In genomic region chrX:48540015-48540350, GRCh38 we compare ENCODE assay signal across 8 cellular contexts. TPM values are rescaled to one million over a fixed set of nuclear protein-coding genes. Genes with fewer than 3 reads are reported as not detected.
DNase-seq lines count a peak whose midpoint lies in the region; ATAC-seq lines count a peak whose summit lies in the region.

No MANE protein-coding gene starts in this region.

- no peaks in the 10 kb centered on the region for H3K36me3 ChIP-seq in ectodermal cell (ENCODE audit: control insufficient read depth, insufficient read depth, low read length)

- no peaks in the 10 kb centered on the region for H3K9me3 ChIP-seq in ectodermal cell (ENCODE audit: control insufficient read depth, low read length)
- no peaks in the 10 kb centered on the region for H3K9me3 ChIP-seq in mononuclear cell (ENCODE audit: low read depth, low read length)

- H3K4me3 Mint-ChIP-seq in IgD-negative memory B cell, result peak overlapping the region; percentile 88 to 96 (median 92)
- peak overlapping the region; percentile 92 for H3K4me3 Mint-ChIP-seq in stimulated activated memory B cell treated with anti-CD40 and anti-IgM and Interleukin-4, amounts not matched to agents 10 μg/mL and 1 μg/mL and 100 μg/mL, for 72 hours

- no peaks in the 10 kb centered on the region for H3K9me3 Mint-ChIP-seq in IgD-negative memory B cell
- no peaks in the 10 kb centered on the region for H3K9me3 Mint-ChIP-seq in stimulated activated memory B cell treated with anti-CD40 and anti-IgM and Interleukin-4, amounts not matched to agents 10 μg/mL and 1 μg/mL and 100 μg/mL, for 72 hours

- peaks cover 3 to 17% (median 10%) of the 10 kb centered on the region in 3 donors for H3K4me1 Mint-ChIP-seq in IgD-negative memory B cell
- H3K4me1 Mint-ChIP-seq in stimulated activated memory B cell treated with anti-CD40 and anti-IgM and Interleukin-4, amounts not matched to agents 10 μg/mL and 1 μg/mL and 100 μg/mL, for 72 hours, result peaks cover 20% of the 10 kb centered on the region

- DNase-seq in COR-L47 (lab: John Stamatoyannopoulos, UW) (peak; percentile 40), HCEC 1CT (no peak)
- peak; percentile 16 for DNase-seq in activated CD4-positive, alpha-beta T cell treated with anti-CD3 and anti-CD28 coated beads for 1 hour

- peaks cover 1% of the 10 kb centered on the region for H3K27me3 Mint-ChIP-seq in IgD-negative memory B cell
- H3K27me3 Mint-ChIP-seq in stimulated activated memory B cell treated with anti-CD40 and anti-IgM and Interleukin-4, amounts not matched to agents 10 μg/mL and 1 μg/mL and 100 μg/mL, for 72 hours, result no peaks in the 10 kb centered on the region

- H3K4me3 ChIP-seq in ectodermal cell (ENCODE audit: insufficient read depth, low read depth, low read length) (peak overlapping the region; percentile 48), mononuclear cell (ENCODE audit: low read length) (peak overlapping the region; percentile 55)

- H3K27me3 ChIP-seq in ectodermal cell (ENCODE audit: control insufficient read depth, insufficient read depth, low read length, poor library complexity, severe bottlenecking) (no peaks in the 10 kb centered on the region), mononuclear cell (ENCODE audit: insufficient read depth, low read length) (no peaks in the 10 kb centered on the region)

- no peaks in the 10 kb centered on the region for H3K36me3 Mint-ChIP-seq in IgD-negative memory B cell
- peaks cover 6% of the 10 kb centered on the region for H3K36me3 Mint-ChIP-seq in stimulated activated memory B cell treated with anti-CD40 and anti-IgM and Interleukin-4, amounts not matched to agents 10 μg/mL and 1 μg/mL and 100 μg/mL, for 72 hours

- peak overlapping the region; percentile 85 to 95 (median 95) for H3K27ac Mint-ChIP-seq in IgD-negative memory B cell
- H3K27ac Mint-ChIP-seq in stimulated activated memory B cell treated with anti-CD40 and anti-IgM and Interleukin-4, amounts not matched to agents 10 μg/mL and 1 μg/mL and 100 μg/mL, for 72 hours, result peak overlapping the region; percentile 87

- no peak overlapping the region for H3K27ac ChIP-seq in ectodermal cell (ENCODE audit: insufficient read depth, low read depth, low read length, poor library complexity, severe bottlenecking)

- peak; percentile 32 for ATAC-seq in GM21360 (IDR thresholded peaks at IDR 0.05; ENCODE audit: unreplicated experiment)
- peak; percentile 75 for ATAC-seq in stimulated activated memory B cell treated with anti-CD40 and anti-IgM and Interleukin-4, amounts not matched to agents 10 μg/mL and 1 μg/mL and 100 μg/mL, for 72 hours

- H3K4me1 ChIP-seq in ectodermal cell (ENCODE audit: control insufficient read depth, insufficient read depth, low read length), result no peaks in the 10 kb centered on the region
- H3K4me1 ChIP-seq in mononuclear cell (ENCODE audit: insufficient read depth, low read length), result peaks cover 18% of the 10 kb centered on the region

- WGBS in ectodermal cell, 2 experiments, result 4 to 5% methylated on average over 12 of the region's 12 CpGs

RNA-seq across cellular contexts. Expression of gene TBC1D25, which starts 0.5 kb away (rescaled TPM):
- 22.8 TPM for polyA plus RNA-seq in IgD-negative memory B cell
- polyA plus RNA-seq in ectodermal cell (2013, experiment 1 of 4), result 8.9 TPM
- polyA plus RNA-seq in ectodermal cell (2013, experiment 2 of 4), result 10.5 TPM
- polyA plus RNA-seq in ectodermal cell (2013, experiment 3 of 4), result 7.4 TPM
- polyA plus RNA-seq in ectodermal cell (2013, experiment 4 of 4), result 7.7 TPM
- total RNA-seq in mononuclear cell, result 10.7 TPM

RNA-seq across cellular contexts. Expression of gene EBP, which starts 18.4 kb away (rescaled TPM):
- polyA plus RNA-seq in IgD-negative memory B cell, result 61.2 TPM
- 129 TPM for polyA plus RNA-seq in ectodermal cell (2013, experiment 1 of 4)
- polyA plus RNA-seq in ectodermal cell (2013, experiment 2 of 4), result 123 TPM
- 118 TPM for polyA plus RNA-seq in ectodermal cell (2013, experiment 3 of 4)
- 123 TPM for polyA plus RNA-seq in ectodermal cell (2013, experiment 4 of 4)
- total RNA-seq in mononuclear cell, result 27.6 TPM

RNA-seq across cellular contexts. Expression of gene PORCN, which starts 31.2 kb away (rescaled TPM):
- 11.9 TPM for polyA plus RNA-seq in IgD-negative memory B cell
- polyA plus RNA-seq in ectodermal cell (2013, experiment 1 of 4), result 14.6 TPM
- polyA plus RNA-seq in ectodermal cell (2013, experiment 2 of 4), result 15.3 TPM
- 14.5 TPM for polyA plus RNA-seq in ectodermal cell (2013, experiment 3 of 4)
- 17.3 TPM for polyA plus RNA-seq in ectodermal cell (2013, experiment 4 of 4)
- 13.6 TPM for total RNA-seq in mononuclear cell

RNA-seq across cellular contexts. Expression of gene RBM3, which starts 34.3 kb away (rescaled TPM):
- polyA plus RNA-seq in IgD-negative memory B cell, result 278 TPM
- 205 TPM for polyA plus RNA-seq in ectodermal cell (2013, experiment 1 of 4)
- 209 TPM for polyA plus RNA-seq in ectodermal cell (2013, experiment 2 of 4)
- polyA plus RNA-seq in ectodermal cell (2013, experiment 3 of 4), result 134 TPM
- polyA plus RNA-seq in ectodermal cell (2013, experiment 4 of 4), result 154 TPM
- 377 TPM for total RNA-seq in mononuclear cell

RNA-seq across cellular contexts. Expression of gene WDR13, which starts 57.3 kb away (rescaled TPM):
- polyA plus RNA-seq in IgD-negative memory B cell, result 53.2 TPM
- polyA plus RNA-seq in ectodermal cell (2013, experiment 1 of 4), result 39.4 TPM
- polyA plus RNA-seq in ectodermal cell (2013, experiment 2 of 4), result 38.4 TPM
- polyA plus RNA-seq in ectodermal cell (2013, experiment 3 of 4), result 47.3 TPM
- 58.6 TPM for polyA plus RNA-seq in ectodermal cell (2013, experiment 4 of 4)
- total RNA-seq in mononuclear cell, result 38.2 TPM
